ENCODE assay signal across 10 cellular contexts in genomic region chr3:130820976-130821375, GRCh38.
A peak's percentile ranks its signal among the peaks of the same experiment; 100 is the strongest.
DNase-seq lines count a peak whose midpoint lies in the region; ATAC-seq, FAIRE-seq and TF ChIP-seq lines count a peak whose summit lies in the region.
"Had no signal": no experiment of that assay in that cellular context is flagged by ENCODE, and none has a peak within 500 bp of the region (broad histone marks: within the 10 kb centered on the region; RNA-seq: fewer than 3 reads in every experiment).

No MANE protein-coding gene starts in this region.

- 69% methylated on average over 2 of the region's 2 CpGs for WGBS in right cardiac atrium
- WGBS in transverse colon (ENCODE audit: low coverage in 1 of 2), 2 donors = 36 to 56% methylated on average over 2 of the region's 2 CpGs

- peak; percentile 47 to 60 for ATAC-seq in right cardiac atrium
- ATAC-seq in Right ventricle myocardium inferior = no peak
- no peak for ATAC-seq in HG03378 (IDR thresholded peaks at IDR 0.05; ENCODE audit: unreplicated experiment)

- FAIRE-seq in urothelium cell line (lab: Jason Lieb, UNC) = no peak

- no peaks in the 10 kb centered on the region for H3K36me3 ChIP-seq in transverse colon
- H3K36me3 ChIP-seq: BLaER1 had no signal

- no peak overlapping the region for H3K4me3 ChIP-seq in right cardiac atrium (ENCODE audit: low read length)
- no peak overlapping the region for H3K4me3 ChIP-seq in transverse colon
- H3K4me3 ChIP-seq: BLaER1 had no signal

- no peaks in the 10 kb centered on the region for H3K27me3 ChIP-seq in right cardiac atrium (ENCODE audit: control insufficient read depth, insufficient read depth)
- H3K27me3 ChIP-seq in transverse colon = no peaks in the 10 kb centered on the region
- H3K27me3 ChIP-seq: BLaER1 had no signal

- TF ChIP-seq EP300 in transverse colon (IDR thresholded peaks at IDR 0.05; ENCODE audit: low read depth) = no peak

- no peak for DNase-seq in right cardiac atrium
- no peak for DNase-seq in Right ventricle myocardium inferior (ENCODE audit: missing footprints)
- DNase-seq in SKM-1 (lab: John Stamatoyannopoulos, UW; ENCODE audit: unreplicated experiment) = peak; percentile 78
- DNase-seq in glomerular visceral epithelial cell (ENCODE audit: extremely low spot score) = peak; percentile 48
- peak; percentile 77 for DNase-seq in urothelium cell line (ENCODE audit: low spot score)
- no peak for DNase-seq in OCI-M2 (lab: John Stamatoyannopoulos, UW; ENCODE audit: unreplicated experiment)
- DNase-seq in transverse colon = no peak
- DNase-seq: activated CD8-positive, alpha-beta memory T cell treated with anti-CD3 and anti-CD28 coated beads, Interleukin-2, amount 50 U/mL, for 48 hours had no signal

- no peaks in the 10 kb centered on the region for H3K4me1 ChIP-seq in right cardiac atrium (ENCODE audit: control insufficient read depth, insufficient read depth, low read length)
- H3K4me1 ChIP-seq in transverse colon = peaks cover 0 to 5% (median 0%) of the 10 kb centered on the region in 4 donors
- H3K4me1 ChIP-seq: BLaER1 had no signal

- intact Hi-C loops in right cardiac atrium (cut with DNase I) = no loop called here
- intact Hi-C loops in Right ventricle myocardium inferior (cut with DNase I) = loop anchor here (5.0 kb wide), 1 partner anchor 34 kb away; no protein-coding TSS in a partner anchor
- intact Hi-C loops in transverse colon (cut with DNase I; ENCODE audit: low total_unique reads) = no loop called here

- TF ChIP-seq CTCF in transverse colon (IDR thresholded peaks at IDR 0.05) = no peak

- no peak overlapping the region for H3K27ac ChIP-seq in right cardiac atrium (ENCODE audit: low read length)
- H3K27ac ChIP-seq in transverse colon = no peak overlapping the region
- H3K27ac ChIP-seq: BLaER1 had no signal

- in situ Hi-C loops in transverse colon (cut with MboI; ENCODE audit: low pct_ligation_motif_present in 1 of 4, low pct_unique_long_range_greater_than_20kb in 1 of 4, low sequenced_read_pairs in 3 of 4) = no loop called here

- H3K9me3 ChIP-seq in right cardiac atrium (ENCODE audit: control insufficient read depth, low read length) = no peaks in the 10 kb centered on the region
- no peaks in the 10 kb centered on the region for H3K9me3 ChIP-seq in transverse colon
- H3K9me3 ChIP-seq: BLaER1 had no signal

- TF ChIP-seq POLR2A in transverse colon (IDR thresholded peaks at IDR 0.05) = no peak

Comparison
In these comparisons a context has a peak if more than half of its experiments do, and no peak if none do; other contexts are left out.
1. ATAC-seq: peak in right cardiac atrium (2 of 2); none in Right ventricle myocardium inferior (single experiment) and HG03378 (single experiment).
2. DNase-seq: peak in SKM-1 (single experiment), glomerular visceral epithelial cell (single experiment) and urothelium cell line (single experiment); none in right cardiac atrium (0 of 3), Right ventricle myocardium inferior (single experiment), OCI-M2 (single experiment) and transverse colon (single experiment).